ENCODE assay signal across 8 cellular contexts in the genomic region with DNA sequence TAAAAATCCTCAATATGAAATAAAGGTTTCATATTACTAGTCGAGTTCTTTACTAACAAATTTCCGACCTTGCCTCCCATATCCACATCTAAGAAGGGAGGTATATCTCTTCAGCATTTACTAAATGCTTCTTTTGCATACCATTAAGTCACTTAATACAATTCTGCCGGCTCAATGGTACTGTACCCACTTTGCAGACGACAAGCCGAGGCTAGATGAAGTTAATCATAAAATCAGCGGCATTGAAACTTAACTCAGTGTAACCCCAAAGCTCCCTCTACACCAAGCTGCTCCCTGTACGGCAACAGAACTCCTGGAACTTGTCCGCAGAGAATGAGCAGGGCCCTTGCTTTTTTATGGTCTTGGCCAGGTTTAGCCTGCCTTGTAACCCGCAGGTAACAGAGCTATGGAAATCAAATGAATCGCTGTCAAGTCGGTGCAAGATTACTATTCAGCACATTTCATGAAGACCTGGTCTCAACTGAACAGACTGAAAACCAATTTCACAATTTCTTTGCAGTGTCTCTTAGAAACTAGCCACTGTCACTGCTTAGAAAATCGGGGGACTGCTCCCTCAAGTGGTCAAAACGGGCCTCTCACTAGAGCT. TPM values are rescaled to one million over a fixed set of nuclear protein-coding genes. Genes with fewer than 3 reads are reported as not detected.
A peak's percentile ranks its signal among the peaks of the same experiment; 100 is the strongest.
DNase-seq lines count a peak whose midpoint lies in the region; ATAC-seq lines count a peak whose summit lies in the region.

No MANE protein-coding gene starts in this region.

- H3K36me3 Mint-ChIP-seq in activated naive CD8-positive, alpha-beta T cell = peaks cover 22% of the 10 kb centered on the region
- H3K36me3 Mint-ChIP-seq in stimulated activated naive CD8-positive, alpha-beta T cell treated with anti-CD3 and anti-CD28 coated beads, Interleukin-15, Interleukin-2, amounts not matched to agents 100 ng/mL and 50 ng/mL, for 24 hours (ENCODE audit: low read depth) = peaks cover 46% of the 10 kb centered on the region

- ATAC-seq in GM19025 (IDR thresholded peaks at IDR 0.05; ENCODE audit: low read depth, unreplicated experiment) (peak; percentile 2), HG03025 (IDR thresholded peaks at IDR 0.05; ENCODE audit: low FRiP score, unreplicated experiment) (peak; percentile 1)

- no peaks in the 10 kb centered on the region for H3K27me3 Mint-ChIP-seq in activated naive CD8-positive, alpha-beta T cell
- H3K27me3 Mint-ChIP-seq in stimulated activated naive CD8-positive, alpha-beta T cell treated with anti-CD3 and anti-CD28 coated beads, Interleukin-15, Interleukin-2, amounts not matched to agents 100 ng/mL and 50 ng/mL, for 24 hours = peaks cover 3% of the 10 kb centered on the region

- peak overlapping the region; percentile 99 for H3K27ac Mint-ChIP-seq in activated naive CD8-positive, alpha-beta T cell
- H3K27ac Mint-ChIP-seq in stimulated activated naive CD8-positive, alpha-beta T cell treated with anti-CD3 and anti-CD28 coated beads, Interleukin-15, Interleukin-2, amounts not matched to agents 100 ng/mL and 50 ng/mL, for 24 hours = peak overlapping the region; percentile 100

- H3K4me1 Mint-ChIP-seq in activated naive CD8-positive, alpha-beta T cell (ENCODE audit: low read depth) = peaks cover 51% of the 10 kb centered on the region
- H3K4me1 Mint-ChIP-seq in stimulated activated naive CD8-positive, alpha-beta T cell treated with anti-CD3 and anti-CD28 coated beads, Interleukin-15, Interleukin-2, amounts not matched to agents 100 ng/mL and 50 ng/mL, for 24 hours (ENCODE audit: low read depth) = peaks cover 80% of the 10 kb centered on the region

- peak overlapping the region; percentile 59 for H3K4me3 ChIP-seq in iPS-18c (ENCODE audit: insufficient read depth, low read depth, low read length)

- no peaks in the 10 kb centered on the region for H3K9me3 Mint-ChIP-seq in activated naive CD8-positive, alpha-beta T cell (ENCODE audit: low read depth)
- H3K9me3 Mint-ChIP-seq in stimulated activated naive CD8-positive, alpha-beta T cell treated with anti-CD3 and anti-CD28 coated beads, Interleukin-15, Interleukin-2, amounts not matched to agents 100 ng/mL and 50 ng/mL, for 24 hours = no peaks in the 10 kb centered on the region

- peak overlapping the region; percentile 99 for H3K4me3 Mint-ChIP-seq in activated naive CD8-positive, alpha-beta T cell
- peak overlapping the region; percentile 99 for H3K4me3 Mint-ChIP-seq in stimulated activated naive CD8-positive, alpha-beta T cell treated with anti-CD3 and anti-CD28 coated beads, Interleukin-15, Interleukin-2, amounts not matched to agents 100 ng/mL and 50 ng/mL, for 24 hours

- H3K9me3 ChIP-seq in iPS-18c (ENCODE audit: control insufficient read depth, insufficient read depth, low read length) = no peaks in the 10 kb centered on the region

- DNase-seq in NCI-H1092 treated with DMSO at 0.1 percent for 48 hours (lab: John Stamatoyannopoulos, UW) (no peak), NCI-H2029 (lab: John Stamatoyannopoulos, UW) (no peak), mucosa of gallbladder (ENCODE audit: low spot score) (no peak)

RNA-seq across cellular contexts. Expression of a gene that starts 0.7 kb away (rescaled TPM):
- 13.4 TPM for total RNA-seq in mucosa of gallbladder

RNA-seq across cellular contexts. Expression of a gene that starts 0.9 kb away (rescaled TPM):
- 2.9 TPM for total RNA-seq in mucosa of gallbladder
